10 cellular contexts compared by ENCODE assay signal in genomic region chr19:33998739-33999345, GRCh38.
A peak's percentile ranks its signal among the peaks of the same experiment; 100 is the strongest.
DNase-seq lines count a peak whose midpoint lies in the region; ATAC-seq and TF ChIP-seq lines count a peak whose summit lies in the region.
"Had no signal": no experiment of that assay in that cellular context is flagged by ENCODE, and none has a peak within 500 bp of the region (broad histone marks: within the 10 kb centered on the region; RNA-seq: fewer than 3 reads in every experiment).

No MANE protein-coding gene starts in this region.

- intact Hi-C loops in cardiac septum (cut with DNase I): loop anchor here (5.0 kb wide), 1 partner anchor 222 kb away; no protein-coding TSS in a partner anchor
- intact Hi-C loops in transverse colon (cut with DNase I; ENCODE audit: low total_unique reads): no loop called here

- peak in 1 of 2 donors; percentile 13 for DNase-seq in cardiac muscle cell (ENCODE audit: low read depth in 1 of 2, low spot score in 1 of 2)
- DNase-seq in cardiac septum (ENCODE audit: low spot score): no peak
- peak; percentile 14 for DNase-seq in RPMI7951 (ENCODE audit: low read depth)
- DNase-seq in fibroblast of peridontal ligament (ENCODE audit: extremely low read depth): peak; percentile 42
- DNase-seq in transverse colon: no peak
- DNase-seq in stimulated activated CD4-positive, alpha-beta T cell treated with anti-CD3 and anti-CD28 coated beads, Interleukin-2, amount 100 ng/mL, for 24 hours: no peak
- no peak for DNase-seq in SJCRH30
- DNase-seq: activated CD4-positive, alpha-beta T cell treated with anti-CD3 and anti-CD28 coated beads, Interleukin-2, amount 10 ng/mL, durations not matched to agents 7 days and 5 days had no signal

- H3K4me1 ChIP-seq in cardiac muscle cell (ENCODE audit: low read depth) (no peaks in the 10 kb centered on the region), transverse colon (no peaks in the 10 kb centered on the region), SJCRH30 (no peaks in the 10 kb centered on the region)

- H3K4me3 ChIP-seq in cardiac muscle cell: no peak overlapping the region
- H3K4me3 ChIP-seq in transverse colon: no peak overlapping the region
- no peak overlapping the region for H3K4me3 ChIP-seq in SJCRH30
- H3K4me3 ChIP-seq: K562 had no signal

- no peak for TF ChIP-seq POLR2A in transverse colon (IDR thresholded peaks at IDR 0.05)

- H3K27ac ChIP-seq in cardiac muscle cell: no peak overlapping the region
- H3K27ac ChIP-seq in transverse colon: no peak overlapping the region
- H3K27ac ChIP-seq in SJCRH30: no peak overlapping the region

- H3K27me3 ChIP-seq in cardiac muscle cell (no peaks in the 10 kb centered on the region), transverse colon (peaks cover 9% of the 10 kb centered on the region), SJCRH30 (peaks cover 1% of the 10 kb centered on the region; the same call in 1 of the 2 replicates)

- H3K9me3 ChIP-seq in cardiac muscle cell (ENCODE audit: low read depth) (no peaks in the 10 kb centered on the region), transverse colon (no peaks in the 10 kb centered on the region), SJCRH30 (replicated peaks) (no peaks in the 10 kb centered on the region)

- in situ Hi-C loops in transverse colon (cut with MboI; ENCODE audit: low pct_ligation_motif_present in 1 of 4, low pct_unique_long_range_greater_than_20kb in 1 of 4, low sequenced_read_pairs in 3 of 4): loop anchor here in 1 of 4 donors (10.0 kb wide), 1 partner anchor 224 kb away; no protein-coding TSS in a partner anchor

- peak; percentile 47 for TF ChIP-seq CTCF in cardiac muscle cell (IDR thresholded peaks at IDR 0.05; ENCODE audit: low read depth, low read length)
- peak; percentile 34 to 49 (median 45) for TF ChIP-seq CTCF in transverse colon (IDR thresholded peaks at IDR 0.05)

- ATAC-seq in HG02885 (IDR thresholded peaks at IDR 0.05; ENCODE audit: poor library complexity, unreplicated experiment): no peak
- ATAC-seq: K562 had no signal

- WGBS in transverse colon (ENCODE audit: low coverage in 1 of 2), 2 donors: 57 to 68% methylated on average over 4 of the region's 4 CpGs

- no peak for TF ChIP-seq EP300 in transverse colon (IDR thresholded peaks at IDR 0.05; ENCODE audit: low read depth)

- H3K36me3 ChIP-seq in cardiac muscle cell: no peaks in the 10 kb centered on the region
- H3K36me3 ChIP-seq in transverse colon: no peaks in the 10 kb centered on the region
- no peaks in the 10 kb centered on the region for H3K36me3 ChIP-seq in SJCRH30

Comparison
In these comparisons a context has a peak if more than half of its experiments do, and no peak if none do; other contexts are left out.
1. DNase-seq: peak in RPMI7951 (single experiment) and fibroblast of peridontal ligament (single experiment); none in cardiac septum (single experiment), transverse colon (single experiment), stimulated activated CD4-positive, alpha-beta T cell treated with anti-CD3 and anti-CD28 coated beads, Interleukin-2, amount 100 ng/mL, for 24 hours (0 of 2) and SJCRH30 (0 of 2).